ENCODE assay signal across 8 cellular contexts in the genomic region with DNA sequence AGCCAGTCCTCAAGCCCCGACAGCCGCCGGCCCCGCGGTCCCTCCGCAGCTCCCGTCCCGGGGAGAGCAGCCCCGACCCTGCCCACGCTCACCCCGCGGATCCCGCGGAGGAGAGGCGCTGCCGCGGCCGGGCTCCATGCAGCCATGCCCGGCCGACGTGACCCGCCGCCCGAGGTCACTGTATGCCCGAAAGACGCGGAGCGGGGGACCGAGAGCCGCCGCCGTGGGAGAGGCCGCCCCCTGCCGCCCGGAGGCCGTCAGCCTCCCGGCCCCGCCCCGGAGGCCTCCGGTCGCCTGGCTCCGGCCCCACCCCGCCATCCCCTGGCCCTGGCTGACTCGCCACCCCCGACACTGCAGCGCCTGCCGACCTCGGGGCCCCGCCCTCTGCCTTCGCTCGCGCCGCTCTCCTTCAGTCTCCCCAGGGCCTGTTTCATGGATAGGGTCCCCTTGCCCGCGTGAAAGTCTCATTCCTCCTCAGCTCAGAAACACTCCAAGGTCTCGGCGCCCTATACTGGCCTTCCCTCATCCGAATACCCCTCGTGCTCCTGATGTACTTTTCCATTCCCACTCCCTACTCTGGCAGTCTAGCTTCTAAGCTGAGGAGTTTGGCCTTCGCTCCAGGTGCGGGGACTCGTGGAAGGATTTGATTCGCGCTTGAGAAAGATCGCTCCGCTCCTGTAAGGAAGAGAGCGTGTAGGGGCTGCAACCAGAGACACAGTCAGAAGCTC. TPM values are rescaled to one million over a fixed set of nuclear protein-coding genes. Genes with fewer than 3 reads are reported as not detected.
DNase-seq lines count a peak whose midpoint lies in the region; ATAC-seq, FAIRE-seq and TF ChIP-seq lines count a peak whose summit lies in the region.

Gene BOLA3 (minus strand): TSS at position 184 of the 728 bp plus-strand sequence. CDS start 38 bp downstream, at position 146.

- no peak within 1 kb of the TSS for H3K14ac ChIP-seq in H1 (ENCODE audit: insufficient read length)

- CTCF ChIA-PET in CD8-positive, alpha-beta T cell (lab: Charles Lee): interaction anchor here (0.6 to 8.8 kb wide), 27 partner anchors 8 to 336 kb away, joined by 3 to 73 read pairs (median 4); partner anchors contain the start of genes MTHFD2 and STAMBP
- CTCF ChIA-PET in H1 (lab: Charles Lee; ENCODE audit: partially characterized antibody): interaction anchor here (0.7 to 7.3 kb wide), 20 partner anchors 9 to 324 kb away, joined by 3 to 48 read pairs (median 5); partner anchors contain the start of genes MOB1A and MTHFD2

- H3K4me2 ChIP-seq in H1 (ENCODE audit: insufficient read depth in 1 of 2, low read depth in 2 of 2, low read length in 2 of 2): peak within 1 kb of the TSS; percentile 89

- TF ChIP-seq POLR2A in H1 (IDR thresholded peaks at IDR 0.05; ENCODE audit: control extremely low read depth in 1 of 2, low read depth in 2 of 2, low read length in 2 of 2): peak; percentile 81 to 91

- peak; percentile 47 to 53 for TF ChIP-seq RAD21 in H1 (IDR thresholded peaks at IDR 0.05 in 1 of 2, conservative IDR thresholded peaks at IDR 0.05 in 1 of 2; ENCODE audit: low read depth in 2 of 2, low read length in 2 of 2)

- peak within 1 kb of the TSS; percentile 86; the same call in 1 of the 2 replicates for H2BK5ac ChIP-seq in H1 (ENCODE audit: low read depth, low read length)

- no peak within 1 kb of the TSS for H3K4me3 Mint-ChIP-seq in CD8-positive, alpha-beta T cell

- H2AFZ ChIP-seq in H1 (ENCODE audit: low read length): peak within 1 kb of the TSS; percentile 90

- H3K23ac ChIP-seq in H1 (ENCODE audit: insufficient read length): no peak within 1 kb of the TSS

- no peak within 1 kb of the TSS; the same call in 1 of the 2 replicates for H2BK20ac ChIP-seq in H1 (ENCODE audit: low read length)

- H3K79me2 ChIP-seq in H1 (ENCODE audit: control insufficient read depth in 1 of 2, insufficient read depth in 2 of 2, low read length in 2 of 2): peaks cover 0 to 10% of the 10 kb centered on the region in 2 experiments; a peak in 2 of 4 replicates

- peaks cover 12% of the 10 kb centered on the region for H3K4me1 ChIP-seq in CD8-positive, alpha-beta T cell (ENCODE audit: insufficient read depth, low read length)
- peaks cover 0 to 8% (median 2%) of the 10 kb centered on the region in 4 experiments; a peak in 4 of 7 replicates for H3K4me1 ChIP-seq in H1 (replicated peaks in 1 of 4; ENCODE audit: control insufficient read depth in 3 of 4, insufficient read depth in 4 of 4, low read length in 3 of 4)

- peak within 1 kb of the TSS; percentile 30 for H3K4ac ChIP-seq in H1 (replicated peaks; ENCODE audit: insufficient read length, low read depth, low read length)

- H3K4me3 ChIP-seq in CD8-positive, alpha-beta T cell (ENCODE audit: low read depth, low read length): peak within 1 kb of the TSS; percentile 51
- peak within 1 kb of the TSS; percentile 68 to 93 (median 74) for H3K4me3 ChIP-seq in H1 (ENCODE audit: extremely low read depth in 1 of 4, insufficient read depth in 2 of 4, low read depth in 3 of 4, low read length in 4 of 4)

- FAIRE-seq in H1 (lab: Jason Lieb, UNC): no peak

- no peak within 1 kb of the TSS for H3K27ac Mint-ChIP-seq in CD8-positive, alpha-beta T cell

- peak within 1 kb of the TSS; percentile 82 for H4K5ac ChIP-seq in H1 (ENCODE audit: insufficient read length, low read depth, low read length)

- H3K27me3 ChIP-seq in CD8-positive, alpha-beta T cell (ENCODE audit: insufficient read depth, low read length): no peaks in the 10 kb centered on the region
- no peaks in the 10 kb centered on the region for H3K27me3 ChIP-seq in H1 (replicated peaks in 1 of 4; ENCODE audit: control insufficient read depth in 3 of 4, extremely low read depth in 1 of 4, insufficient read depth in 3 of 4, low read length in 3 of 4)

- H3K9ac ChIP-seq in H1 (replicated peaks in 1 of 4; ENCODE audit: extremely low read depth in 1 of 4, low read depth in 3 of 4, low read length in 3 of 4): peak within 1 kb of the TSS; percentile 75 to 92 (median 80)

- H4K20me1 ChIP-seq in H1 (replicated peaks in 1 of 2; ENCODE audit: control insufficient read depth in 1 of 2, insufficient read depth in 2 of 2, low read length in 2 of 2): peaks cover 0 to 5% of the 10 kb centered on the region in 2 experiments

- H3K23me2 ChIP-seq in H1 (ENCODE audit: low read depth, low read length): peaks cover 15% of the 10 kb centered on the region; the same call in 1 of the 2 replicates

- H2BK15ac ChIP-seq in H1 (ENCODE audit: low read length): no peak within 1 kb of the TSS

- H3K36me3 Mint-ChIP-seq in CD8-positive, alpha-beta T cell: peaks cover 13% of the 10 kb centered on the region

- DNase-seq in CD8-positive, alpha-beta T cell: peak; percentile 58 to 90 (median 78)
- DNase-seq in NCI-H82 (lab: John Stamatoyannopoulos, UW) (peak; percentile 96), H1 (ENCODE audit: low read depth in 1 of 2, low spot score in 2 of 2) (peak; percentile 49 to 94), mesenteric fat pad (ENCODE audit: low spot score) (peak; percentile 96)
- peak; percentile 58 to 75 for DNase-seq in activated CD8-positive, alpha-beta memory T cell treated with anti-CD3 and anti-CD28 coated beads for 1 hour (ENCODE audit: extremely low read depth in 1 of 2, low read depth in 1 of 2)
- DNase-seq in stimulated activated CD8-positive, alpha-beta memory T cell treated with anti-CD3 and anti-CD28 coated beads, Interleukin-15, amount 100 ng/mL, for 24 hours (ENCODE audit: low read depth): peak; percentile 69

- peak; percentile 90 for ATAC-seq in CD8-positive, alpha-beta T cell
- ATAC-seq in GM19372 (IDR thresholded peaks at IDR 0.05; ENCODE audit: low read depth, unreplicated experiment) (peak; percentile 87), HG03558 (IDR thresholded peaks at IDR 0.05; ENCODE audit: extremely low read depth, unreplicated experiment) (peak; percentile 69)

- peak within 1 kb of the TSS; percentile 21 for H3K27ac ChIP-seq in CD8-positive, alpha-beta T cell (ENCODE audit: low read depth, low read length)
- H3K27ac ChIP-seq in H1 (ENCODE audit: low read depth, low read length): peak within 1 kb of the TSS; percentile 35; the same call in 1 of the 2 replicates

- peak within 1 kb of the TSS; percentile 70; the same call in 1 of the 2 replicates for H2BK12ac ChIP-seq in H1 (ENCODE audit: low read depth, low read length)

- no peaks in the 10 kb centered on the region for H3K9me3 Mint-ChIP-seq in CD8-positive, alpha-beta T cell

- H2BK120ac ChIP-seq in H1 (replicated peaks; ENCODE audit: low read depth, low read length): no peak within 1 kb of the TSS

- H3K18ac ChIP-seq in H1 (ENCODE audit: extremely low read depth, low read length): peak within 1 kb of the TSS; percentile 66

- H3K79me1 ChIP-seq in H1 (ENCODE audit: low read depth, low read length): peaks cover 3% of the 10 kb centered on the region; the same call in 1 of the 2 replicates

- WGBS in H1 (ENCODE audit: extremely low coverage in 1 of 2, insufficient coverage in 1 of 2, insufficient read length in 1 of 2, insufficient replicate concordance in 2 of 2, low coverage in 1 of 2, low lambda C conversion rate in 2 of 2, missing lambda C conversion rate in 1 of 2), 2 experiments: 1% methylated on average over 32 of the region's 67 CpGs; no CpG with 5 or more reads in 1 of the 2 experiments

- H4K91ac ChIP-seq in H1 (replicated peaks; ENCODE audit: insufficient read length, low read length): peak within 1 kb of the TSS; percentile 25

- TF ChIP-seq EP300 in H1 (IDR thresholded peaks at IDR 0.05; ENCODE audit: borderline replicate concordance in 1 of 2, low read depth in 2 of 2, low read length in 2 of 2): no peak

- H2AK5ac ChIP-seq in H1 (ENCODE audit: low read depth, low read length): peak within 1 kb of the TSS; percentile 41; the same call in 1 of the 2 replicates

- no peak within 1 kb of the TSS for H3K56ac ChIP-seq in H1 (replicated peaks; ENCODE audit: insufficient read length, low read depth, low read length)

- peak within 1 kb of the TSS; percentile 75 for H4K8ac ChIP-seq in H1 (ENCODE audit: extremely low read depth, insufficient read depth, low read length)

- POLR2A ChIA-PET in CD8-positive, alpha-beta T cell (lab: Charles Lee): interaction anchor here (0.7 to 5.4 kb wide), 10 partner anchors 10 to 324 kb away, joined by 3 to 34 read pairs (median 4); partner anchors contain the start of genes MOB1A, MTHFD2 and STAMBP
- POLR2A ChIA-PET in H1 (lab: Charles Lee; ENCODE audit: partially characterized antibody): interaction anchor here (0.7 to 68.3 kb wide), 25 partner anchors 10 to 320 kb away, joined by 3 to 2699 read pairs (median 4); partner anchors contain the start of genes MOB1A, MTHFD2, STAMBP and TET3

- TF ChIP-seq CTCF in CD8-positive, alpha-beta T cell (IDR thresholded peaks at IDR 0.05): peak; percentile 66
- peak; percentile 55 to 79 (median 58) for TF ChIP-seq CTCF in H1 (IDR thresholded peaks at IDR 0.05; ENCODE audit: control extremely low read depth in 1 of 3, insufficient read depth in 1 of 3, low read depth in 1 of 3, low read length in 3 of 3)

- H3K36me3 ChIP-seq in CD8-positive, alpha-beta T cell (ENCODE audit: insufficient read depth, low read length): peaks cover 5% of the 10 kb centered on the region
- peaks cover 0 to 23% (median 0%) of the 10 kb centered on the region in 4 experiments; a peak in 1 of 8 replicates for H3K36me3 ChIP-seq in H1 (ENCODE audit: control insufficient read depth in 2 of 4, insufficient read depth in 4 of 4, low read length in 3 of 4)

- no peaks in the 10 kb centered on the region for H3K27me3 Mint-ChIP-seq in CD8-positive, alpha-beta T cell (ENCODE audit: low read depth)

- H3K4me1 Mint-ChIP-seq in CD8-positive, alpha-beta T cell (ENCODE audit: low read depth): peaks cover 4% of the 10 kb centered on the region

- intact Hi-C loops in CD8-positive, alpha-beta T cell (cut with DNase I, micrococcal nuclease): loop anchor here (1.0 to 2.0 kb wide), 4 partner anchors 28 to 240 kb away; partner anchors contain the start of gene MOB1A (in 2 of the 2)

- H3K9me3 ChIP-seq in CD8-positive, alpha-beta T cell (ENCODE audit: low read length): no peaks in the 10 kb centered on the region
- no peaks in the 10 kb centered on the region for H3K9me3 ChIP-seq in H1 (ENCODE audit: insufficient read depth in 2 of 2, low read depth in 1 of 2, low read length in 1 of 2)

TF ChIP-seq in H1, 55 proteins besides CTCF, POLR2A, EP300 and RAD21 (continues in another document):
- TF ChIP-seq EZH2 (IDR thresholded peaks at IDR 0.05; ENCODE audit: low read depth, low read length, severe bottlenecking) (no peak), TAF1 (IDR thresholded peaks at IDR 0.05; ENCODE audit: low read depth, low read length) (peak; percentile 73; the same call in 1 of the 2 replicates)

RNA-seq across cellular contexts. Expression of gene BOLA3, which starts in this region (rescaled TPM):
- 10 to 100 TPM in 1 of 2 experiments, 1 to 10 TPM in 1; 9.9 to 10.1 TPM for total RNA-seq in CD8-positive, alpha-beta T cell
- total RNA-seq in H1 (2021; fragmentation: NEBNext Ultra II Directional; extraction: Animal tissue kit (Norgen Biotek cat#: 25700)): 67.3 and 68.6 TPM in 2 replicates
- 41.5 and 46.1 TPM in 2 replicates for polyA plus RNA-seq in H1 (2011; rRNA removed)
- 52.0 TPM for polyA plus RNA-seq in H1 (2011; cell fraction: cytosol; rRNA removed)
- 13.3 TPM for polyA plus RNA-seq in H1 (2011; cell fraction: nucleus; rRNA removed)
- polyA plus RNA-seq in H1 (2012, experiment 1 of 2): 42.8 to 64.7 TPM (median 51.8 TPM) in 4 replicates
- 54.5 TPM for polyA plus RNA-seq in H1 (2012, experiment 2 of 2)
- 116 TPM for polyA plus RNA-seq in H1 (2013, experiment 1 of 2)
- 116 TPM for polyA plus RNA-seq in H1 (2013, experiment 2 of 2)
- polyA minus RNA-seq in H1 (2011; rRNA and poly(A)+ RNA removed): 5.1 and 5.5 TPM in 2 replicates
- 16.7 TPM for polyA minus RNA-seq in H1 (2011; cell fraction: cytosol; rRNA and poly(A)+ RNA removed)
- 26.5 TPM for polyA minus RNA-seq in H1 (2011; cell fraction: nucleus; rRNA and poly(A)+ RNA removed)
- 42.2 TPM for total RNA-seq in mesenteric fat pad

Comparison
In these comparisons a context has a peak if more than half of its experiments do, and no peak if none do; other contexts are left out.
1. Peak in every context shown above with its lines: DNase-seq, ATAC-seq, H3K4me3 ChIP-seq and H3K27ac ChIP-seq.